ENCODE assay signal across 1 cellular context in genomic region chr21:33848252-33848953, GRCh38.
TF ChIP-seq lines count a peak whose summit lies in the region.

No MANE protein-coding gene starts in this region.

TF ChIP-seq in K562, 482 proteins besides CTCF, POLR2A, EP300 and RAD21 (continued from another document):
- TF ChIP-seq, protein P1, sequence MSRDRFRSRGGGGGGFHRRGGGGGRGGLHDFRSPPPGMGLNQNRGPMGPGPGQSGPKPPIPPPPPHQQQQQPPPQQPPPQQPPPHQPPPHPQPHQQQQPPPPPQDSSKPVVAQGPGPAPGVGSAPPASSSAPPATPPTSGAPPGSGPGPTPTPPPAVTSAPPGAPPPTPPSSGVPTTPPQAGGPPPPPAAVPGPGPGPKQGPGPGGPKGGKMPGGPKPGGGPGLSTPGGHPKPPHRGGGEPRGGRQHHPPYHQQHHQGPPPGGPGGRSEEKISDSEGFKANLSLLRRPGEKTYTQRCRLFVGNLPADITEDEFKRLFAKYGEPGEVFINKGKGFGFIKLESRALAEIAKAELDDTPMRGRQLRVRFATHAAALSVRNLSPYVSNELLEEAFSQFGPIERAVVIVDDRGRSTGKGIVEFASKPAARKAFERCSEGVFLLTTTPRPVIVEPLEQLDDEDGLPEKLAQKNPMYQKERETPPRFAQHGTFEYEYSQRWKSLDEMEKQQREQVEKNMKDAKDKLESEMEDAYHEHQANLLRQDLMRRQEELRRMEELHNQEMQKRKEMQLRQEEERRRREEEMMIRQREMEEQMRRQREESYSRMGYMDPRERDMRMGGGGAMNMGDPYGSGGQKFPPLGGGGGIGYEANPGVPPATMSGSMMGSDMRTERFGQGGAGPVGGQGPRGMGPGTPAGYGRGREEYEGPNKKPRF (IDR thresholded peaks at IDR 0.05; ENCODE audit: low read depth, low read length), result no peak
- TF ChIP-seq HMGXB4 (CRISPR knock-in tag; IDR thresholded peaks at IDR 0.05) (no peak), NFRKB (IDR thresholded peaks at IDR 0.05; ENCODE audit: low read depth) (no peak)
TF ChIP-seq in K562: peak in this region for 2.
